In genomic region chr10:11612004-11613001, GRCh38 we compare ENCODE assay signal across 8 cellular contexts. TPM values are rescaled to one million over a fixed set of nuclear protein-coding genes. Genes with fewer than 3 reads are reported as not detected.
A peak's percentile ranks its signal among the peaks of the same experiment; 100 is the strongest.
DNase-seq lines count a peak whose midpoint lies in the region; ATAC-seq and TF ChIP-seq lines count a peak whose summit lies in the region.

No MANE protein-coding gene starts in this region.

- H3K27me3 ChIP-seq in GM06990 (replicated peaks; ENCODE audit: control insufficient read depth, insufficient read depth, low read length) (no peaks in the 10 kb centered on the region), Loucy (ENCODE audit: insufficient read depth, low read length, poor library complexity, severe bottlenecking) (no peaks in the 10 kb centered on the region), layer of hippocampus (ENCODE audit: control insufficient read depth, insufficient read depth, low read length) (no peaks in the 10 kb centered on the region), stomach (no peaks in the 10 kb centered on the region)

- TF ChIP-seq EP300 in stomach (IDR thresholded peaks at IDR 0.05): no peak

- intact Hi-C loops in stomach (cut with DNase I; ENCODE audit: low total_unique reads): no loop called here

- peaks cover 40% of the 10 kb centered on the region for H3K4me1 ChIP-seq in Loucy (ENCODE audit: insufficient read depth, low read length, poor library complexity, severe bottlenecking)
- peaks cover 9 to 37% (median 26%) of the 10 kb centered on the region in 4 donors for H3K4me1 ChIP-seq in stomach

- H3K4me2 ChIP-seq in Loucy (ENCODE audit: low read depth, low read length, poor library complexity, severe bottlenecking): peak overlapping the region; percentile 88

- 6 to 14% (median 7%) methylated on average over 12 of the region's 12 CpGs for WGBS in stomach, 5 donors

- H4K20me1 ChIP-seq in Loucy (ENCODE audit: insufficient read depth, low read length, poor library complexity, severe bottlenecking): peaks cover 23% of the 10 kb centered on the region

- peak overlapping the region; percentile 69 for H3K27ac ChIP-seq in layer of hippocampus (ENCODE audit: low read depth, low read length)
- peak overlapping the region; percentile 89 to 94 (median 93) for H3K27ac ChIP-seq in stomach

- H3K36me3 ChIP-seq in GM06990 (ENCODE audit: control insufficient read depth, insufficient read depth, low read length): no peaks in the 10 kb centered on the region
- no peaks in the 10 kb centered on the region for H3K36me3 ChIP-seq in Loucy (ENCODE audit: insufficient read depth, low read length)
- no peaks in the 10 kb centered on the region for H3K36me3 ChIP-seq in stomach

- H3K9ac ChIP-seq in Loucy (ENCODE audit: low read depth, low read length, poor library complexity, severe bottlenecking): peak overlapping the region; percentile 88

- H3F3A ChIP-seq in Loucy (ENCODE audit: low read depth): no peaks in the 10 kb centered on the region

- H2AFZ ChIP-seq in Loucy (ENCODE audit: low read length): peak overlapping the region; percentile 96

- no peak for TF ChIP-seq POLR2A in stomach (IDR thresholded peaks at IDR 0.05)

- no peak for DNase-seq in GM06990 (ENCODE audit: extremely low read depth, insufficient read length)
- no peak for DNase-seq in astrocyte of the spinal cord (ENCODE audit: low read depth, low spot score)
- no peak for DNase-seq in stomach
- no peak for DNase-seq in cerebellar nuclear complex (lab: John Stamatoyannopoulos, UW)

- in situ Hi-C loops in astrocyte of the spinal cord (cut with HindIII; ENCODE audit: low sequenced_read_pairs): no loop called here

- H3K79me2 ChIP-seq in Loucy (ENCODE audit: insufficient read depth, low read length): peaks cover 38% of the 10 kb centered on the region

- H3K9me3 ChIP-seq in Loucy (ENCODE audit: insufficient read depth, low read depth, low read length): 0 out of 2 replicates have a peak, but pooled peaks cover under 1% of the 10 kb centered on the region
- H3K9me3 ChIP-seq in stomach: no peaks in the 10 kb centered on the region

- ATAC-seq in HG03159 (IDR thresholded peaks at IDR 0.05; ENCODE audit: unreplicated experiment) (no peak), GM21723 (IDR thresholded peaks at IDR 0.05; ENCODE audit: unreplicated experiment) (no peak)

- H3K9me2 ChIP-seq in Loucy (replicated peaks; ENCODE audit: low read depth, low read length): no peaks in the 10 kb centered on the region

- H3K4me3 ChIP-seq in GM06990 (replicated peaks; ENCODE audit: low read depth, low read length) (peak overlapping the region; percentile 93), Loucy (ENCODE audit: low read length, poor library complexity, severe bottlenecking) (peak overlapping the region; percentile 99), astrocyte of the spinal cord (ENCODE audit: low read depth, low read length) (peak overlapping the region; percentile 84), stomach (peak overlapping the region; percentile 77 to 97 (median 86))

- TF ChIP-seq CTCF in GM06990 (IDR thresholded peaks at IDR 0.05; ENCODE audit: insufficient read depth, low read length, poor library complexity, severe bottlenecking) (no peak), Loucy (conservative IDR thresholded peaks at IDR 0.05; ENCODE audit: low read length) (no peak), astrocyte of the spinal cord (IDR thresholded peaks at IDR 0.05; ENCODE audit: low read depth, low read length) (no peak), stomach (IDR thresholded peaks at IDR 0.05) (no peak)

RNA-seq across cellular contexts. Expression of gene USP6NL, which starts 0.9 kb away (rescaled TPM):
- 10 to 100 TPM in 3 of 5 donors, 1 to 10 TPM in 2; 6.2 to 31.5 (median 20.9) TPM for total RNA-seq in stomach
- polyA plus RNA-seq in stomach: 1 to 10 TPM; 4.7 to 6.0 (median 5.5) TPM
